ENCODE assay signal across 1 cellular context in the genomic region with DNA sequence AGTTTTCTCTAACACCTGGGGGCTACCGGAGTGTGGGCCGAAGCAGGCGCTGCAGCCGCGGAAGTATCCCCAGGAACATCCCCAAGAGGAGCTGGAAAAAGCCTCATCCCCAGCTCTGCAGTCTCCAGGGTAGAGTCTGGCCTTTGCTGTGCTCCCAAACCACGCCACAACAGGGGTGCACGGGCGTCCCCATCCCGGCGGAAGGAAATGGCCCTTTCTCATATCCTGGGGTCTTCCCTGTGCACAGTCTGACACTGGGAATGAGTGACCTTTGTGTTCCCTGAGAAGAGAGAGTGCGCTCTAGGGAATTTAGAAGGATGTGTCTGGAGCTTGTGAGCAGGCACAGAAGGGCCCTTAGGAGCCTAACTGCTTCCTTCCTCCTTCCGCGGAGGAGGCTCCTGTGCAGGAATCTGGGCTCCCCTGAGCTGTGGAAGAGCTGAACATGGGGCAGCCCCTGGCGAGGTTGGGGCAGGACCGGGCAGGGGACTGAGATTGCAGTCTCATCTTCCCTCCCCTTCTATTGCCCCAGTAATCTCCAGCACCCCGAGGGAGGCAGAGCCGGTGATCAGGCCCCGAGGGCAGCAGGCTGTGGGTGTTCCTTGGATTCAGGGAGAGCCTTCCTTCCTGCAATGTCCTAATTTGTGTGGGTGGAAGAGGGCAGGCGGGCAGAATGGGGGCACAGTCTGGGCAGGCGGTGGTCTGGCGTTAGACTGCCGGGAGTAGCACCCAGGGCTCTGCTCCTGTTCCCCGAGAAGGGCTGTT.
TF ChIP-seq lines count a peak whose summit lies in the region.

No MANE protein-coding gene starts in this region.

TF ChIP-seq in H1, 55 proteins besides CTCF, POLR2A, EP300 and RAD21:
- TF ChIP-seq BCL11A (IDR thresholded peaks at IDR 0.05; ENCODE audit: low read depth in 2 of 2, low read length in 2 of 2): no peak
- TF ChIP-seq TAF1 (IDR thresholded peaks at IDR 0.05; ENCODE audit: low read depth, low read length): no peak
- TF ChIP-seq EZH2 (IDR thresholded peaks at IDR 0.05; ENCODE audit: low read depth, low read length, severe bottlenecking): no peak
- TF ChIP-seq KDM1A (IDR thresholded peaks at IDR 0.05; ENCODE audit: borderline replicate concordance, low read length): no peak
- TF ChIP-seq POLR2AphosphoS5 (IDR thresholded peaks at IDR 0.05; ENCODE audit: low read depth, low read length): no peak
- no peak for TF ChIP-seq NANOG (IDR thresholded peaks at IDR 0.05; ENCODE audit: insufficient read depth, low read depth, low read length, poor library complexity, severe bottlenecking)
- no peak for TF ChIP-seq SIN3A (conservative IDR thresholded peaks at IDR 0.05 in 1 of 2, IDR thresholded peaks at IDR 0.05 in 1 of 2; ENCODE audit: low read depth in 1 of 2, low read length in 2 of 2)
- no peak for TF ChIP-seq RFX5 (IDR thresholded peaks at IDR 0.05; ENCODE audit: borderline replicate concordance, low read depth, low read length)
- no peak for TF ChIP-seq KDM5A (IDR thresholded peaks at IDR 0.05; ENCODE audit: low read length)
- no peak for TF ChIP-seq MAFK (IDR thresholded peaks at IDR 0.05; ENCODE audit: low read depth, low read length)
- TF ChIP-seq NRF1 (IDR thresholded peaks at IDR 0.05; ENCODE audit: low read depth, low read length): no peak
